In genomic region chr7:29502133-29502532, GRCh38 we compare ENCODE assay signal across 20 cellular contexts.
DNase-seq lines count a peak whose midpoint lies in the region; ATAC-seq, FAIRE-seq and TF ChIP-seq lines count a peak whose summit lies in the region.
"Had no signal": no experiment of that assay in that cellular context is flagged by ENCODE, and none has a peak within 500 bp of the region (broad histone marks: within the 10 kb centered on the region; RNA-seq: fewer than 3 reads in every experiment).

No MANE protein-coding gene starts in this region.

- no peak for TF ChIP-seq CTCF in glutamatergic neuron (IDR thresholded peaks at IDR 0.05; ENCODE audit: partially characterized antibody, unreplicated experiment)

- H3K9me3 ChIP-seq in BLaER1 (no peaks in the 10 kb centered on the region), HAP-1 (no peaks in the 10 kb centered on the region)

- H3K4me3 Mint-ChIP-seq in stimulated activated memory B cell treated with anti-CD40 and anti-IgM and Interleukin-4, amounts not matched to agents 10 μg/mL and 1 μg/mL and 100 μg/mL, for 72 hours = no peak overlapping the region
- no peak overlapping the region for H3K4me3 Mint-ChIP-seq in glutamatergic neuron (ENCODE audit: unreplicated experiment)
- H3K4me3 Mint-ChIP-seq: CD4-positive, alpha-beta T cell; H9 had no signal

- H3K4me1 Mint-ChIP-seq in stimulated activated memory B cell treated with anti-CD40 and anti-IgM and Interleukin-4, amounts not matched to agents 10 μg/mL and 1 μg/mL and 100 μg/mL, for 72 hours = peaks cover 5% of the 10 kb centered on the region
- H3K4me1 Mint-ChIP-seq in glutamatergic neuron (ENCODE audit: low read depth, unreplicated experiment) = no peaks in the 10 kb centered on the region

- DNase-seq in HAP-1 (ENCODE audit: low spot score in 2 of 2) (peak; percentile 42 to 43), germinal center (ENCODE audit: low spot score) (peak; percentile 11), H54 (ENCODE audit: insufficient read length, low spot score) (no peak), glutamatergic neuron (no peak), ecto neural progenitor cell (ENCODE audit: low spot score) (no peak)
- DNase-seq: ACHN; C1 segment of cervical spinal cord; Calu3; CD4-positive, alpha-beta T cell; DMS 273 treated with DMSO at 0.1 percent for 48 hours; DMS79; EL; GM23248; H9 had no signal

- H3K9ac ChIP-seq in BLaER1 = no peak overlapping the region
- H3K9ac ChIP-seq: GM23248 had no signal

- H3K27me3 ChIP-seq in BLaER1 = no peaks in the 10 kb centered on the region
- H3K27me3 ChIP-seq in HAP-1 (ENCODE audit: low read depth) = no peaks in the 10 kb centered on the region

- ATAC-seq in stimulated activated memory B cell treated with anti-CD40 and anti-IgM and Interleukin-4, amounts not matched to agents 10 μg/mL and 1 μg/mL and 100 μg/mL, for 72 hours = peak; percentile 49
- ATAC-seq: HepG2 had no signal

- H3K36me3 ChIP-seq in BLaER1 (no peaks in the 10 kb centered on the region), HAP-1 (replicated peaks) (0 out of 2 replicates have a peak, but pooled peaks cover 3% of the 10 kb centered on the region)

- H3K36me3 Mint-ChIP-seq in stimulated activated memory B cell treated with anti-CD40 and anti-IgM and Interleukin-4, amounts not matched to agents 10 μg/mL and 1 μg/mL and 100 μg/mL, for 72 hours = no peaks in the 10 kb centered on the region
- peaks cover 4% of the 10 kb centered on the region for H3K36me3 Mint-ChIP-seq in glutamatergic neuron (ENCODE audit: unreplicated experiment)

- H4K20me1 ChIP-seq in BLaER1 = no peaks in the 10 kb centered on the region

- no peak overlapping the region for H3K27ac Mint-ChIP-seq in stimulated activated memory B cell treated with anti-CD40 and anti-IgM and Interleukin-4, amounts not matched to agents 10 μg/mL and 1 μg/mL and 100 μg/mL, for 72 hours
- no peak overlapping the region for H3K27ac Mint-ChIP-seq in glutamatergic neuron (ENCODE audit: unreplicated experiment)
- H3K27ac Mint-ChIP-seq: CD4-positive, alpha-beta T cell had no signal

- in situ Hi-C loops in HAP-1 (cut with MboI; ENCODE audit: low sequenced_read_pairs) = no loop called here

- TF ChIP-seq POLR2A in H54 (IDR thresholded peaks at IDR 0.05; ENCODE audit: low read depth, low read length) = no peak

- 0 out of 2 replicates have a peak overlapping the region, but pooled peaks have one; percentile 3 for H3K4me2 ChIP-seq in BLaER1

- H3K9me3 Mint-ChIP-seq in stimulated activated memory B cell treated with anti-CD40 and anti-IgM and Interleukin-4, amounts not matched to agents 10 μg/mL and 1 μg/mL and 100 μg/mL, for 72 hours = no peaks in the 10 kb centered on the region
- peaks cover 4% of the 10 kb centered on the region for H3K9me3 Mint-ChIP-seq in glutamatergic neuron (ENCODE audit: unreplicated experiment)
- H3K9me3 Mint-ChIP-seq: CD4-positive, alpha-beta T cell; H9 had no signal

- H3K27me3 Mint-ChIP-seq in stimulated activated memory B cell treated with anti-CD40 and anti-IgM and Interleukin-4, amounts not matched to agents 10 μg/mL and 1 μg/mL and 100 μg/mL, for 72 hours = no peaks in the 10 kb centered on the region
- H3K27me3 Mint-ChIP-seq in glutamatergic neuron (ENCODE audit: unreplicated experiment) = no peaks in the 10 kb centered on the region
- H3K27me3 Mint-ChIP-seq: CD4-positive, alpha-beta T cell had no signal

- H3K4me3 ChIP-seq in BLaER1 = no peak overlapping the region
- H3K4me3 ChIP-seq in HAP-1 = no peak overlapping the region
- H3K4me3 ChIP-seq: GM23248 had no signal

- H3K27ac ChIP-seq in BLaER1 = no peak overlapping the region
- H3K27ac ChIP-seq: GM23248 had no signal

- peaks cover 5% of the 10 kb centered on the region; the same call in 1 of the 2 replicates for H3K4me1 ChIP-seq in BLaER1
- H3K4me1 ChIP-seq in HAP-1 = peaks cover 23% of the 10 kb centered on the region

- no peak for FAIRE-seq in H54 (lab: Jason Lieb, UNC)
- FAIRE-seq: G401.6, GM12891, HepG2, HTR-8/SVneo had no signal

Comparison
In these comparisons a context has a peak if more than half of its experiments do, and no peak if none do; other contexts are left out.
1. DNase-seq: peak in HAP-1 (2 of 2) and germinal center (single experiment); none in H54 (single experiment), glutamatergic neuron (single experiment) and ecto neural progenitor cell (single experiment).